ENCODE assay signal across 8 cellular contexts in genomic region chr12:56315256-56315625, GRCh38. TPM values are rescaled to one million over a fixed set of nuclear protein-coding genes. Genes with fewer than 3 reads are reported as not detected.
DNase-seq lines count a peak whose midpoint lies in the region; ATAC-seq, FAIRE-seq and TF ChIP-seq lines count a peak whose summit lies in the region.

No MANE protein-coding gene starts in this region.

- H3K9ac ChIP-seq in mucosa of stomach (ENCODE audit: low read length): peak overlapping the region; percentile 91

- TF ChIP-seq CTCF in GM06990 (IDR thresholded peaks at IDR 0.05; ENCODE audit: insufficient read depth, low read length, poor library complexity, severe bottlenecking) (no peak), PC-9 (conservative IDR thresholded peaks at IDR 0.05) (no peak)

- peak overlapping the region; percentile 92 for H3K4me3 ChIP-seq in GM06990 (replicated peaks; ENCODE audit: low read depth, low read length)
- H3K4me3 ChIP-seq in PC-9: peak overlapping the region; percentile 83
- H3K4me3 ChIP-seq in mucosa of stomach (ENCODE audit: low read length): peak overlapping the region; percentile 89

- H3F3A ChIP-seq in PC-9 (ENCODE audit: insufficient read depth, low read depth): peaks cover 8% of the 10 kb centered on the region

- H3K4me3 Mint-ChIP-seq in effector memory CD8-positive, alpha-beta T cell: peak overlapping the region; percentile 97 to 99

- FAIRE-seq in GM12892 (lab: Jason Lieb, UNC): no peak

- H3K4me2 ChIP-seq in PC-9: peak overlapping the region; percentile 89

- DNase-seq in GM06990 (ENCODE audit: extremely low read depth, insufficient read length) (no peak), PC-9 (no peak), H4 (ENCODE audit: low spot score) (no peak), GM12892 (ENCODE audit: insufficient read length) (no peak), Kasumi-1 (lab: John Stamatoyannopoulos, UW) (no peak), DMS114 treated with DMSO at 0.1 percent for 48 hours (lab: John Stamatoyannopoulos, UW; ENCODE audit: unreplicated experiment) (no peak)
- peak in 1 of 3 experiments; percentile 16 for DNase-seq in effector memory CD8-positive, alpha-beta T cell

- H3K27ac Mint-ChIP-seq in effector memory CD8-positive, alpha-beta T cell: peak overlapping the region; percentile 99

- peaks cover 9 to 13% of the 10 kb centered on the region in 2 donors for H3K4me1 Mint-ChIP-seq in effector memory CD8-positive, alpha-beta T cell (ENCODE audit: low read depth in 2 of 2)

- H3K9me3 ChIP-seq in PC-9 (ENCODE audit: insufficient read depth, low read depth): no peaks in the 10 kb centered on the region
- no peaks in the 10 kb centered on the region for H3K9me3 ChIP-seq in mucosa of stomach (ENCODE audit: control insufficient read depth, low read length)

- intact Hi-C loops in PC-9 (cut with micrococcal nuclease; ENCODE audit: unreplicated experiment): no loop called here

- no peaks in the 10 kb centered on the region for H3K27me3 Mint-ChIP-seq in effector memory CD8-positive, alpha-beta T cell

- peak; percentile 0 for ATAC-seq in effector memory CD8-positive, alpha-beta T cell (replicated peaks)

- H3K9me2 ChIP-seq in PC-9 (ENCODE audit: insufficient read depth): no peaks in the 10 kb centered on the region

- BruUV-seq in PC-9 (replicated peaks; lab: Mats Ljungman, UMichigan): TSS peak; percentile 53

- H3K36me3 ChIP-seq in GM06990 (ENCODE audit: control insufficient read depth, insufficient read depth, low read length) (peaks cover 17% of the 10 kb centered on the region), PC-9 (ENCODE audit: low read depth) (peaks cover 14% of the 10 kb centered on the region; the same call in 1 of the 2 replicates), mucosa of stomach (ENCODE audit: control insufficient read depth, insufficient read depth, low read length) (peaks cover 4% of the 10 kb centered on the region)

- CTCF ChIA-PET in PC-9 (lab: Charles Lee): interaction anchor here (0.6 to 1.3 kb wide), 4 partner anchors 45 to 190 kb away, joined by 3 to 8 read pairs (median 6); partner anchors contain the start of gene STAT2

- POLR2A ChIA-PET in PC-9 (lab: Charles Lee; ENCODE audit: unreplicated experiment): interaction anchor here (0.6 to 1.4 kb wide), 5 partner anchors 14 to 322 kb away, joined by 3 to 8 read pairs (median 7); partner anchors contain the start of genes PAN2 and STAT2

- H3K27me3 ChIP-seq in GM06990 (replicated peaks; ENCODE audit: control insufficient read depth, insufficient read depth, low read length) (no peaks in the 10 kb centered on the region), PC-9 (ENCODE audit: insufficient read depth, low read depth) (no peaks in the 10 kb centered on the region), mucosa of stomach (ENCODE audit: control insufficient read depth, insufficient read depth, low read length) (no peaks in the 10 kb centered on the region)

- H3K27ac ChIP-seq in PC-9: peak overlapping the region; percentile 51

- no peaks in the 10 kb centered on the region for H4K20me1 ChIP-seq in PC-9 (ENCODE audit: insufficient read depth)

- no peaks in the 10 kb centered on the region for H3K9me3 Mint-ChIP-seq in effector memory CD8-positive, alpha-beta T cell

- H3K79me2 ChIP-seq in PC-9 (ENCODE audit: low read depth): peaks cover 18% of the 10 kb centered on the region

- peak overlapping the region; percentile 91 for H2AFZ ChIP-seq in PC-9

- peaks cover 40% of the 10 kb centered on the region for H3K36me3 Mint-ChIP-seq in effector memory CD8-positive, alpha-beta T cell (ENCODE audit: insufficient read depth)

- no peak for TF ChIP-seq POLR2A in GM12892 (IDR thresholded peaks at IDR 0.05; ENCODE audit: low read depth, low read length)

- H3K4me1 ChIP-seq in PC-9 (replicated peaks; ENCODE audit: insufficient read depth) (peaks cover 18% of the 10 kb centered on the region), mucosa of stomach (ENCODE audit: control insufficient read depth, insufficient read depth, low read length) (peaks cover 13% of the 10 kb centered on the region)

RNA-seq across cellular contexts. Expression of gene CNPY2, which starts 0.5 kb away (rescaled TPM):
- total RNA-seq in PC-9 (2021): 78.2 and 82.1 TPM in 2 replicates
- total RNA-seq in H4 (2014; rRNA removed; shearing (Covaris generic)): 142 and 167 TPM in 2 replicates
- polyA plus RNA-seq in GM12892 (2012; ENCODE audit: missing spikeins): 115 TPM

RNA-seq across cellular contexts. Expression of gene CS, which starts 15.1 kb away (rescaled TPM):
- 203 and 205 TPM in 2 replicates for total RNA-seq in PC-9 (2021)
- 122 and 155 TPM in 2 replicates for total RNA-seq in H4 (2014; rRNA removed; shearing (Covaris generic))
- polyA plus RNA-seq in GM12892 (2012; ENCODE audit: missing spikeins): 107 TPM

RNA-seq across cellular contexts. Expression of gene PAN2, which starts 18.6 kb away (rescaled TPM):
- 78.1 and 82.8 TPM in 2 replicates for total RNA-seq in PC-9 (2021)
- 11.8 and 16.4 TPM in 2 replicates for total RNA-seq in H4 (2014; rRNA removed; shearing (Covaris generic))
- 55.7 TPM for polyA plus RNA-seq in GM12892 (2012; ENCODE audit: missing spikeins)

RNA-seq across cellular contexts. Expression of gene IL23A, which starts 23.4 kb away (rescaled TPM):
- total RNA-seq in PC-9 (2021): 2.9 and 3.0 TPM in 2 replicates
- 0.23 TPM in 1 of 2 replicates, not detected in the other for total RNA-seq in H4 (2014; rRNA removed; shearing (Covaris generic))
- polyA plus RNA-seq in GM12892 (2012; ENCODE audit: missing spikeins): 11.2 TPM

RNA-seq across cellular contexts. Expression of gene STAT2, which starts 44.7 kb away (rescaled TPM):
- total RNA-seq in PC-9 (2021): 76.6 and 80.8 TPM in 2 replicates
- 125 and 159 TPM in 2 replicates for total RNA-seq in H4 (2014; rRNA removed; shearing (Covaris generic))
- polyA plus RNA-seq in GM12892 (2012; ENCODE audit: missing spikeins): 79.0 TPM
